10 cellular contexts compared by ENCODE assay signal in genomic region chr16:67804853-67805542, GRCh38. TPM values are rescaled to one million over a fixed set of nuclear protein-coding genes. Genes with fewer than 3 reads are reported as not detected.
DNase-seq lines count a peak whose midpoint lies in the region; ATAC-seq, FAIRE-seq and TF ChIP-seq lines count a peak whose summit lies in the region.
"Had no signal": no experiment of that assay in that cellular context is flagged by ENCODE, and none has a peak within 500 bp of the region (broad histone marks: within the 10 kb centered on the region; RNA-seq: fewer than 3 reads in every experiment).

No MANE protein-coding gene starts in this region.

- TF ChIP-seq POLR2A in Peyer's patch (IDR thresholded peaks at IDR 0.05): no peak

- H3K4me3 ChIP-seq in Peyer's patch: peak overlapping the region in 3 of 4 donors; percentile 73 to 100 (median 88)
- H3K4me3 ChIP-seq in epithelial cell of esophagus (ENCODE audit: low read length): peak overlapping the region; percentile 95
- peak overlapping the region in 3 of 4 donors; percentile 93 to 99 (median 98) for H3K4me3 ChIP-seq in pancreas

- no peak for ATAC-seq in pancreas

- CTCF ChIA-PET in GM10248 (lab: Yijun Ruan, JAX): interaction anchor here (2.9 kb wide), 1 partner anchor 284 kb away, joined by 8 read pairs; no protein-coding TSS in a partner anchor

- peaks cover 0 to 29% (median 22%) of the 10 kb centered on the region in 4 donors for H3K4me1 ChIP-seq in Peyer's patch
- H3K4me1 ChIP-seq in pancreas: peaks cover 8 to 12% (median 11%) of the 10 kb centered on the region in 3 donors

- intact Hi-C loops in pancreas (cut with DNase I): no loop called here

- POLR2A ChIA-PET in GM10248 (lab: Yijun Ruan, JAX): no interaction called here

- no peak for FAIRE-seq in pancreas (lab: Jason Lieb, UNC)

- DNase-seq in EH (ENCODE audit: low read depth): peak; percentile 52
- no peak for DNase-seq in Peyer's patch
- no peak for DNase-seq in epithelial cell of esophagus (ENCODE audit: low read depth)
- DNase-seq in pancreas: no peak
- DNase-seq in NCI-H82 (lab: John Stamatoyannopoulos, UW): no peak
- no peak for DNase-seq in NCI-H2081 (lab: John Stamatoyannopoulos, UW)
- DNase-seq in ureter (ENCODE audit: low spot score): no peak
- no peak for DNase-seq in GM10248 (ENCODE audit: extremely low spot score)
- DNase-seq: effector CD8-positive, alpha-beta T cell; NCI-H526 had no signal

- H3K36me3 ChIP-seq in Peyer's patch (peaks cover 0 to 23% (median 0%) of the 10 kb centered on the region in 3 donors), pancreas (no peaks in the 10 kb centered on the region)

- TF ChIP-seq CTCF in Peyer's patch (IDR thresholded peaks at IDR 0.05): no peak
- TF ChIP-seq CTCF in epithelial cell of esophagus (IDR thresholded peaks at IDR 0.05; ENCODE audit: insufficient read depth, low read depth, low read length, missing control alignments): no peak
- no peak for TF ChIP-seq CTCF in pancreas (IDR thresholded peaks at IDR 0.05)
- no peak for TF ChIP-seq CTCF in GM10248 (IDR thresholded peaks at IDR 0.05; ENCODE audit: control extremely low read depth, extremely low read depth, low read depth, missing control alignments)

- H3K27me3 ChIP-seq in Peyer's patch (no peaks in the 10 kb centered on the region), pancreas (no peaks in the 10 kb centered on the region)

- H3K27ac ChIP-seq in Peyer's patch: no peak overlapping the region
- H3K27ac ChIP-seq in pancreas: no peak overlapping the region

- no peaks in the 10 kb centered on the region for H3K9me3 ChIP-seq in Peyer's patch
- no peaks in the 10 kb centered on the region for H3K9me3 ChIP-seq in pancreas

- 38 to 55% methylated on average over 4 of the region's 4 CpGs for WGBS in pancreas, 2 donors

RNA-seq across cellular contexts. Expression of gene RANBP10, which starts 1.4 kb away (rescaled TPM):
- total RNA-seq in Peyer's patch: 10 to 100 TPM; 15.2 to 29.9 (median 24.0) TPM
- total RNA-seq in pancreas: 10 to 100 TPM in 4 of 6 donors, 1 to 10 TPM in 2; 8.7 to 15.4 (median 11.3) TPM
- 10 to 100 TPM; 11.4 to 11.8 TPM for polyA plus RNA-seq in pancreas
- 25.3 TPM for total RNA-seq in ureter

RNA-seq across cellular contexts. Expression of gene TSNAXIP1, which starts 1.7 kb away (rescaled TPM):
- total RNA-seq in Peyer's patch: 1 to 10 TPM in 1 of 4 donors, under 1 TPM in 2, not detected in 1; 0.35 to 7.4 (median 0.94) TPM
- total RNA-seq in pancreas: 1 to 10 TPM in 2 of 6 donors, under 1 TPM in 4; 0.25 to 1.5 (median 0.96) TPM
- 10 to 100 TPM in 1 of 2 donors, 1 to 10 TPM in 1; 5.8 to 11.1 TPM for polyA plus RNA-seq in pancreas
- total RNA-seq in ureter: 2.5 TPM

RNA-seq across cellular contexts. Expression of gene THAP11, which starts 37.1 kb away (rescaled TPM):
- 10 to 100 TPM; 23.9 to 38.2 (median 31.7) TPM for total RNA-seq in Peyer's patch
- 10 to 100 TPM; 10.9 to 16.5 (median 14.3) TPM for total RNA-seq in pancreas
- 10 to 100 TPM in 1 of 2 donors, 1 to 10 TPM in 1; 5.1 to 13.7 TPM for polyA plus RNA-seq in pancreas
- total RNA-seq in ureter: 22.8 TPM

RNA-seq across cellular contexts. Expression of gene NUTF2, which starts 41.7 kb away (rescaled TPM):
- total RNA-seq in Peyer's patch (10 to 100 TPM; 55.5 to 82.5 (median 69.1) TPM), pancreas (10 to 100 TPM; 25.8 to 51.4 (median 36.5) TPM), ureter (85.2 TPM)
- 10 to 100 TPM; 63.0 to 69.1 TPM for polyA plus RNA-seq in pancreas

RNA-seq across cellular contexts. Expression of gene CENPT, which starts 42.5 kb away (rescaled TPM):
- total RNA-seq in Peyer's patch: 100 to 1,000 TPM in 2 of 4 donors, 10 to 100 TPM in 2; 64.8 to 138 (median 94.6) TPM
- 10 to 100 TPM; 19.6 to 37.0 (median 27.7) TPM for total RNA-seq in pancreas
- 100 to 1,000 TPM; 142 to 143 TPM for polyA plus RNA-seq in pancreas
- 50.9 TPM for total RNA-seq in ureter
